Comparison of ENCODE assay signal across 17 cellular contexts in genomic region chr7:55172881-55173609, GRCh38.
DNase-seq lines count a peak whose midpoint lies in the region; ATAC-seq, FAIRE-seq and TF ChIP-seq lines count a peak whose summit lies in the region.
"Had no signal": no experiment of that assay in that cellular context is flagged by ENCODE, and none has a peak within 500 bp of the region (broad histone marks: within the 10 kb centered on the region; RNA-seq: fewer than 3 reads in every experiment).

No MANE protein-coding gene starts in this region.

- peaks cover 6% of the 10 kb centered on the region for H3F3A ChIP-seq in smooth muscle cell (ENCODE audit: low read depth)

- H3K27ac ChIP-seq in RWPE1 = peak overlapping the region; percentile 50
- H3K27ac ChIP-seq in smooth muscle cell (ENCODE audit: low read depth) = peak overlapping the region; percentile 73
- H3K27ac ChIP-seq in gastroesophageal sphincter = no peak overlapping the region

- no peak overlapping the region for H3K4me2 ChIP-seq in smooth muscle cell
- H3K4me2 ChIP-seq: GM23338 had no signal

- H2AFZ ChIP-seq in smooth muscle cell (ENCODE audit: low read depth) = no peak overlapping the region
- H2AFZ ChIP-seq: GM23338 had no signal

- FAIRE-seq in bronchial epithelial cell (lab: Jason Lieb, UNC) = peak; percentile 66
- FAIRE-seq: A204.1, GM12878, GM18507 had no signal

- H3K36me3 ChIP-seq in bronchial epithelial cell (ENCODE audit: control insufficient read depth, insufficient read depth, low read length) (peaks cover 53% of the 10 kb centered on the region), smooth muscle cell (ENCODE audit: low read depth) (peaks cover 4% of the 10 kb centered on the region), gastroesophageal sphincter (peaks cover 0 to 75% of the 10 kb centered on the region in 2 donors)

- peaks cover 7% of the 10 kb centered on the region for H3K4me1 Mint-ChIP-seq in progenitor cell of endocrine pancreas (ENCODE audit: low read depth)
- H3K4me1 Mint-ChIP-seq: B cell had no signal

- TF ChIP-seq EP300 in gastroesophageal sphincter (IDR thresholded peaks at IDR 0.05) = no peak

- H3K4me3 ChIP-seq in bronchial epithelial cell (ENCODE audit: low read depth, low read length) (no peak overlapping the region), smooth muscle cell (no peak overlapping the region), gastroesophageal sphincter (no peak overlapping the region)
- H3K4me3 ChIP-seq: GM12878, GM23338 had no signal

- POLR2A ChIA-PET in RWPE1 (lab: Yijun Ruan, JAX; ENCODE audit: low non-redundant PET) = no interaction called here

- H3K27me3 ChIP-seq in bronchial epithelial cell (ENCODE audit: control insufficient read depth, insufficient read depth, low read length) = no peaks in the 10 kb centered on the region
- no peaks in the 10 kb centered on the region for H3K27me3 ChIP-seq in smooth muscle cell (ENCODE audit: low read depth)
- no peaks in the 10 kb centered on the region for H3K27me3 ChIP-seq in gastroesophageal sphincter

- H3K27me3 Mint-ChIP-seq in progenitor cell of endocrine pancreas = no peaks in the 10 kb centered on the region

- no peak for TF ChIP-seq CTCF in RWPE1 (conservative IDR thresholded peaks at IDR 0.05; ENCODE audit: low read depth)
- TF ChIP-seq CTCF in bronchial epithelial cell (IDR thresholded peaks at IDR 0.05; ENCODE audit: insufficient read depth, low read length, severe bottlenecking) = no peak
- TF ChIP-seq CTCF in smooth muscle cell (IDR thresholded peaks at IDR 0.05; ENCODE audit: borderline replicate concordance, insufficient read depth, poor library complexity, severe bottlenecking) = no peak
- no peak for TF ChIP-seq CTCF in gastroesophageal sphincter (IDR thresholded peaks at IDR 0.05)
- no peak for TF ChIP-seq CTCF in progenitor cell of endocrine pancreas (IDR thresholded peaks at IDR 0.05; ENCODE audit: unreplicated experiment)

- H3K9ac ChIP-seq in smooth muscle cell (ENCODE audit: low read depth) = no peak overlapping the region

- DNase-seq in RWPE1 (ENCODE audit: low spot score) (no peak), bronchial epithelial cell (ENCODE audit: low read depth) (peak; percentile 25), mesenteric fat pad (ENCODE audit: low spot score) (peak; percentile 75), smooth muscle cell (lab: John Stamatoyannopoulos, UW; ENCODE audit: unreplicated experiment) (no peak), NCI-H345 (lab: John Stamatoyannopoulos, UW) (no peak), progenitor cell of endocrine pancreas (ENCODE audit: low spot score, unreplicated experiment) (no peak)
- DNase-seq: C1 segment of cervical spinal cord; CD4-positive, alpha-beta T cell; DMS79; H7 had no signal

- no peaks in the 10 kb centered on the region for H3K9me3 Mint-ChIP-seq in progenitor cell of endocrine pancreas (ENCODE audit: low read depth)
- H3K9me3 Mint-ChIP-seq: CD4-positive, alpha-beta T cell; GM23338 had no signal

- ATAC-seq in gastroesophageal sphincter (no peak), HG02588 (IDR thresholded peaks at IDR 0.05; ENCODE audit: unreplicated experiment) (no peak)
- ATAC-seq: GM23338 had no signal

- H3K4me1 ChIP-seq in smooth muscle cell (ENCODE audit: low read depth) (no peaks in the 10 kb centered on the region), gastroesophageal sphincter (peaks cover 3 to 17% (median 4%) of the 10 kb centered on the region in 3 donors)

- H3K9me3 ChIP-seq in smooth muscle cell (replicated peaks; ENCODE audit: low read depth) = no peaks in the 10 kb centered on the region
- H3K9me3 ChIP-seq in gastroesophageal sphincter = no peaks in the 10 kb centered on the region

- peaks cover 19% of the 10 kb centered on the region for H3K36me3 Mint-ChIP-seq in progenitor cell of endocrine pancreas (ENCODE audit: insufficient read depth)

- no peak overlapping the region for H3K4me3 Mint-ChIP-seq in progenitor cell of endocrine pancreas (ENCODE audit: low read depth)
- H3K4me3 Mint-ChIP-seq: B cell; CD4-positive, alpha-beta T cell; GM23338 had no signal

- 97% methylated on average over 25 of the region's 25 CpGs for WGBS in smooth muscle cell (ENCODE audit: low lambda C conversion rate)
- WGBS in gastroesophageal sphincter (ENCODE audit: low coverage in 1 of 2), 2 donors = 85 to 95% methylated on average over 7 to 8 of the region's 25 CpGs

- no peaks in the 10 kb centered on the region for H3K79me2 ChIP-seq in smooth muscle cell (ENCODE audit: low read depth)

- no peaks in the 10 kb centered on the region for H4K20me1 ChIP-seq in smooth muscle cell (ENCODE audit: low read depth)

- TF ChIP-seq POLR2A in gastroesophageal sphincter (IDR thresholded peaks at IDR 0.05) = no peak

- CTCF ChIA-PET in RWPE1 (lab: Yijun Ruan, JAX) = interaction anchor here (0.6 kb wide), 1 partner anchor 18 kb away, joined by 3 read pairs; no protein-coding TSS in a partner anchor

- no peak overlapping the region for H3K27ac Mint-ChIP-seq in progenitor cell of endocrine pancreas
- H3K27ac Mint-ChIP-seq: B cell; CD4-positive, alpha-beta T cell; GM23338 had no signal

Comparison
In these comparisons a context has a peak if more than half of its experiments do, and no peak if none do; other contexts are left out.
1. DNase-seq: peak in bronchial epithelial cell (single experiment) and mesenteric fat pad (single experiment); none in RWPE1 (single experiment), smooth muscle cell (single experiment), NCI-H345 (single experiment) and progenitor cell of endocrine pancreas (single experiment).
2. H3K27ac ChIP-seq: peak in RWPE1 (single experiment) and smooth muscle cell (single experiment); none in gastroesophageal sphincter (0 of 4).